ENCODE assay signal across 8 cellular contexts in the genomic region with DNA sequence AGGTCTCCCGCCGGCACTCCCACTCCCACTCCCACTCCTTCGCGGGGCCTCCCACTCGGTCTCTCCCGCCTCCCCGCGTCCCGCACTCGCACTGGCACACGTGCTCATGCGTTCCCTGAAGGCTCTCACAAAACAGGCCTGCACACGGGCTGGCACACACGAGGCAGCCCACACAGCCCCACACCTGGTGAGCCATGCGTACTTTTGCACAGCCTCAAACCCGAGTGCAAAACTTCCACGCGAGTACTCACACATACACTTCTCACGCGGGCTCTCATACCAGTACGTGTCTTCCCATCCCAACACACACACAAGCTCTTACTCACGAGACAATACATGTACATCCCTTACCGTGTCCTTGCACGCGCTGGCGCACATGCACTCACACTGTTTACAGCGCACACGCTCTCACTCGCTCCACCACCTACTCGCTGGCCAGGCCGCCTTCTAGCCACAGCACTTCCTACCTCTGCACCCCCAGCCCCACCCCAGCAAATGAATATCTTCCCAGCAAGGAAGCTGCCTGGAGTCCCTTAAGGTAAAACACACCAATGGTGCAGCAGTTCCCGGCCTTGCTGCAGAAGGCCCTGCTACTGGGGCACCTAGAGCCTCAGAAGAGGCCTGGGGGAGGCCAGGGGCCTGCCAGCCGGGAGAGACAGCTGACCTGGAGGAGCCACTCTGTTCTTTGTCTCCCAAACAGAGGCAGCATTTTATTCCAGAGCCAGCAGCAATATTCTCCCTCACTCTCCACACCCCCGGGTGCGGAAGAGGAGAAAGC. TPM values are rescaled to one million over a fixed set of nuclear protein-coding genes. Genes with fewer than 3 reads are reported as not detected.
A peak's percentile ranks its signal among the peaks of the same experiment; 100 is the strongest.
DNase-seq lines count a peak whose midpoint lies in the region; ATAC-seq and TF ChIP-seq lines count a peak whose summit lies in the region.

No MANE protein-coding gene starts in this region.

- BruUV-seq in OCI-LY7 (replicated peaks; lab: Mats Ljungman, UMichigan): no TSS peak

- H4K20me1 ChIP-seq in OCI-LY7 (ENCODE audit: insufficient read depth, low read length): no peaks in the 10 kb centered on the region

- H3K36me3 ChIP-seq in OCI-LY7 (ENCODE audit: insufficient read depth, low read length): no peaks in the 10 kb centered on the region

- H3K79me2 ChIP-seq in OCI-LY7 (ENCODE audit: insufficient read depth, low read depth, low read length): no peaks in the 10 kb centered on the region

- H3K9me3 Mint-ChIP-seq in WTC11: no peaks in the 10 kb centered on the region

- no peak overlapping the region for H3K4me3 ChIP-seq in OCI-LY7 (ENCODE audit: low read depth, low read length, poor library complexity, severe bottlenecking)

- TF ChIP-seq CTCF in WTC11 (IDR thresholded peaks at IDR 0.05) (no peak), OCI-LY7 (conservative IDR thresholded peaks at IDR 0.05; ENCODE audit: low read length) (no peak)

- POLR2A ChIA-PET in WTC11 (lab: Charles Lee): no interaction called here
- POLR2A ChIA-PET in OCI-LY7 (lab: Charles Lee): no interaction called here

- H3K36me3 Mint-ChIP-seq in WTC11: no peaks in the 10 kb centered on the region

- H3K4me1 Mint-ChIP-seq in WTC11: peaks cover 61% of the 10 kb centered on the region

- H3K9me2 ChIP-seq in OCI-LY7 (ENCODE audit: insufficient read depth, low read length): no peaks in the 10 kb centered on the region

- no peaks in the 10 kb centered on the region for H3K4me1 ChIP-seq in OCI-LY7 (ENCODE audit: insufficient read depth, low read length, poor library complexity, severe bottlenecking)

- H3K27me3 Mint-ChIP-seq in WTC11 (ENCODE audit: low read depth): peaks cover 29% of the 10 kb centered on the region

- peak overlapping the region; percentile 91 for H3K4me3 Mint-ChIP-seq in WTC11

- no peaks in the 10 kb centered on the region for H3K9me3 ChIP-seq in OCI-LY7 (ENCODE audit: low read length)

- peak overlapping the region; percentile 66 for H3K27ac Mint-ChIP-seq in WTC11

- peak; percentile 19 for ATAC-seq in WTC11
- ATAC-seq in GM18873 (IDR thresholded peaks at IDR 0.05; ENCODE audit: low FRiP score, unreplicated experiment): no peak

- H3K27ac ChIP-seq in OCI-LY7 (ENCODE audit: low read depth, low read length, poor library complexity, severe bottlenecking): no peak overlapping the region

- intact Hi-C loops in OCI-LY7 (cut with micrococcal nuclease; ENCODE audit: unreplicated experiment): no loop called here

- CTCF ChIA-PET in WTC11 (lab: Charles Lee): interaction anchor here (0.6 to 10.8 kb wide), 6 partner anchors 9 to 197 kb away, joined by 3 to 120 read pairs (median 3); no protein-coding TSS in a partner anchor
- CTCF ChIA-PET in OCI-LY7 (lab: Charles Lee; ENCODE audit: unreplicated experiment): no interaction called here

- no peak overlapping the region for H3K4me2 ChIP-seq in OCI-LY7 (ENCODE audit: low read length)

- peak; percentile 23 to 32 for DNase-seq in SHP77 (lab: John Stamatoyannopoulos, UW)
- no peak for DNase-seq in SHP77 treated with DMSO at 0.1 percent for 48 hours (lab: John Stamatoyannopoulos, UW)
- peak; percentile 31 for DNase-seq in WTC11 (ENCODE audit: low spot score)
- peak; percentile 93 for DNase-seq in foreskin melanocyte
- DNase-seq in occipital lobe (lab: John Stamatoyannopoulos, UW): peak; percentile 73
- no peak for DNase-seq in NCI-H345 (lab: John Stamatoyannopoulos, UW)
- DNase-seq in OCI-LY7 (ENCODE audit: low spot score): no peak

- H2AFZ ChIP-seq in OCI-LY7 (ENCODE audit: low read length): no peak overlapping the region

TF ChIP-seq in WTC11, 78 proteins besides CTCF, POLR2A, EP300 and RAD21 (continues in another document):
- TF ChIP-seq ZNF396 (CRISPR knock-in tag; IDR thresholded peaks at IDR 0.05; ENCODE audit: borderline replicate concordance) (no peak), IRF2 (CRISPR knock-in tag; IDR thresholded peaks at IDR 0.05; ENCODE audit: borderline replicate concordance, low read depth) (no peak), ZNF232 (CRISPR knock-in tag; IDR thresholded peaks at IDR 0.05) (no peak), OVOL2 (CRISPR knock-in tag; IDR thresholded peaks at IDR 0.05; ENCODE audit: borderline replicate concordance) (no peak), NFE2L1 (CRISPR knock-in tag; IDR thresholded peaks at IDR 0.05) (0 out of 2 replicates have a peak, but pooled peaks have one; percentile 64), ZNF219 (CRISPR knock-in tag; IDR thresholded peaks at IDR 0.05; ENCODE audit: borderline replicate concordance) (peak; percentile 75; the same call in 1 of the 2 replicates), FOXK1 (CRISPR knock-in tag; IDR thresholded peaks at IDR 0.05) (no peak), ETV6 (CRISPR knock-in tag; IDR thresholded peaks at IDR 0.05) (0 out of 2 replicates have a peak, but pooled peaks have one; percentile 15), ZNF138 (CRISPR knock-in tag; conservative IDR thresholded peaks at IDR 0.05) (no peak), TEAD1 (CRISPR knock-in tag; IDR thresholded peaks at IDR 0.05) (0 out of 2 replicates have a peak, but pooled peaks have one; percentile 37), SOX15 (CRISPR knock-in tag; IDR thresholded peaks at IDR 0.05) (no peak), ZNF281 (CRISPR knock-in tag; IDR thresholded peaks at IDR 0.05) (0 out of 2 replicates have a peak, but pooled peaks have one; percentile 62), NFATC4 (CRISPR knock-in tag; IDR thresholded peaks at IDR 0.05) (no peak), NR3C1 (CRISPR knock-in tag; conservative IDR thresholded peaks at IDR 0.05; ENCODE audit: low read depth) (no peak), MAX (CRISPR knock-in tag; IDR thresholded peaks at IDR 0.05) (peak; percentile 61; the same call in 1 of the 2 replicates)
- TF ChIP-seq, protein P1, sequence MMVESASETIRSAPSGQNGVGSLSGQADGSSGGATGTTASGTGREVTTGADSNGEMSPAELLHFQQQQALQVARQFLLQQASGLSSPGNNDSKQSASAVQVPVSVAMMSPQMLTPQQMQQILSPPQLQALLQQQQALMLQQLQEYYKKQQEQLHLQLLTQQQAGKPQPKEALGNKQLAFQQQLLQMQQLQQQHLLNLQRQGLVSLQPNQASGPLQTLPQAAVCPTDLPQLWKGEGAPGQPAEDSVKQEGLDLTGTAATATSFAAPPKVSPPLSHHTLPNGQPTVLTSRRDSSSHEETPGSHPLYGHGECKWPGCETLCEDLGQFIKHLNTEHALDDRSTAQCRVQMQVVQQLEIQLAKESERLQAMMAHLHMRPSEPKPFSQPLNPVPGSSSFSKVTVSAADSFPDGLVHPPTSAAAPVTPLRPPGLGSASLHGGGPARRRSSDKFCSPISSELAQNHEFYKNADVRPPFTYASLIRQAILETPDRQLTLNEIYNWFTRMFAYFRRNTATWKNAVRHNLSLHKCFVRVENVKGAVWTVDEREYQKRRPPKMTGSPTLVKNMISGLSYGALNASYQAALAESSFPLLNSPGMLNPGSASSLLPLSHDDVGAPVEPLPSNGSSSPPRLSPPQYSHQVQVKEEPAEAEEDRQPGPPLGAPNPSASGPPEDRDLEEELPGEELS (CRISPR knock-in tag; IDR thresholded peaks at IDR 0.05): 0 out of 2 replicates have a peak, but pooled peaks have one; percentile 2
- TF ChIP-seq, protein P2, sequence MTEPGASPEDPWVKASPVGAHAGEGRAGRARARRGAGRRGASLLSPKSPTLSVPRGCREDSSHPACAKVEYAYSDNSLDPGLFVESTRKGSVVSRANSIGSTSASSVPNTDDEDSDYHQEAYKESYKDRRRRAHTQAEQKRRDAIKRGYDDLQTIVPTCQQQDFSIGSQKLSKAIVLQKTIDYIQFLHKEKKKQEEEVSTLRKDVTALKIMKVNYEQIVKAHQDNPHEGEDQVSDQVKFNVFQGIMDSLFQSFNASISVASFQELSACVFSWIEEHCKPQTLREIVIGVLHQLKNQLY (CRISPR knock-in tag; IDR thresholded peaks at IDR 0.05): no peak
- TF ChIP-seq, protein P3, sequence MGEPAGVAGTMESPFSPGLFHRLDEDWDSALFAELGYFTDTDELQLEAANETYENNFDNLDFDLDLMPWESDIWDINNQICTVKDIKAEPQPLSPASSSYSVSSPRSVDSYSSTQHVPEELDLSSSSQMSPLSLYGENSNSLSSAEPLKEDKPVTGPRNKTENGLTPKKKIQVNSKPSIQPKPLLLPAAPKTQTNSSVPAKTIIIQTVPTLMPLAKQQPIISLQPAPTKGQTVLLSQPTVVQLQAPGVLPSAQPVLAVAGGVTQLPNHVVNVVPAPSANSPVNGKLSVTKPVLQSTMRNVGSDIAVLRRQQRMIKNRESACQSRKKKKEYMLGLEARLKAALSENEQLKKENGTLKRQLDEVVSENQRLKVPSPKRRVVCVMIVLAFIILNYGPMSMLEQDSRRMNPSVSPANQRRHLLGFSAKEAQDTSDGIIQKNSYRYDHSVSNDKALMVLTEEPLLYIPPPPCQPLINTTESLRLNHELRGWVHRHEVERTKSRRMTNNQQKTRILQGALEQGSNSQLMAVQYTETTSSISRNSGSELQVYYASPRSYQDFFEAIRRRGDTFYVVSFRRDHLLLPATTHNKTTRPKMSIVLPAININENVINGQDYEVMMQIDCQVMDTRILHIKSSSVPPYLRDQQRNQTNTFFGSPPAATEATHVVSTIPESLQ (CRISPR knock-in tag; IDR thresholded peaks at IDR 0.05): no peak

RNA-seq across cellular contexts. Expression of gene KIFC3, which starts 0.5 kb away (rescaled TPM):
- 9.2 to 11.6 TPM (median 10.0 TPM) in 3 replicates for total RNA-seq in WTC11 (2021)
- 44.6 TPM for total RNA-seq in occipital lobe
- not detected in 2 replicates for total RNA-seq in OCI-LY7 (2014; rRNA removed; shearing (Covaris generic))
- 0.61 TPM in 1 of 2 replicates, not detected in the other for total RNA-seq in OCI-LY7 (2022)

Comparison
In these comparisons a context has a peak if more than half of its experiments do, and no peak if none do; other contexts are left out.
1. DNase-seq: peak in SHP77 (2 of 2), WTC11 (single experiment), foreskin melanocyte (single experiment) and occipital lobe (single experiment); none in SHP77 treated with DMSO at 0.1 percent for 48 hours (single experiment), NCI-H345 (single experiment) and OCI-LY7 (single experiment).